33 cellular contexts compared by ENCODE assay signal in genomic region chr18:61194726-61195125, GRCh38.
A peak's percentile ranks its signal among the peaks of the same experiment; 100 is the strongest.
DNase-seq lines count a peak whose midpoint lies in the region; ATAC-seq and TF ChIP-seq lines count a peak whose summit lies in the region.
"Had no signal": no experiment of that assay in that cellular context is flagged by ENCODE, and none has a peak within 500 bp of the region (broad histone marks: within the 10 kb centered on the region; RNA-seq: fewer than 3 reads in every experiment).

No MANE protein-coding gene starts in this region.

- no peaks in the 10 kb centered on the region for H3K36me3 Mint-ChIP-seq in stimulated activated memory B cell treated with anti-CD40 and anti-IgM and Interleukin-4, amounts not matched to agents 10 μg/mL and 1 μg/mL and 100 μg/mL, for 72 hours
- H3K36me3 Mint-ChIP-seq in stimulated activated effector memory CD8-positive, alpha-beta T cell treated with anti-CD3 and anti-CD28 coated beads, Interleukin-12 subunit alpha, Interleukin-12 subunit beta, amount 100 ng/mL, for 72 hours = no peaks in the 10 kb centered on the region
- no peaks in the 10 kb centered on the region for H3K36me3 Mint-ChIP-seq in natural killer cell
- H3K36me3 Mint-ChIP-seq: CD14-positive monocyte; CD4-positive, alpha-beta memory T cell; CD4-positive, CD25-positive, alpha-beta regulatory T cell; CD8-positive, alpha-beta memory T cell; CD8-positive, alpha-beta T cell had no signal

- no peaks in the 10 kb centered on the region for H3K4me1 ChIP-seq in tibial artery
- H3K4me1 ChIP-seq: A549; BE2C; BLaER1; BLaER1 treated with 17β-estradiol and CSF1 and Interleukin-3, amounts not matched to agents 10 nM and 100 nM; Caco-2 had no signal

- TF ChIP-seq CTCF in tibial artery (IDR thresholded peaks at IDR 0.05) = no peak
- no peak for TF ChIP-seq CTCF in natural killer cell (IDR thresholded peaks at IDR 0.05)

- intact Hi-C loops in head of caudate nucleus (cut with DNase I) (no loop called here), tibial artery (cut with DNase I; ENCODE audit: low total_unique reads) (no loop called here), natural killer cell (cut with micrococcal nuclease) (no loop called here)

- no peaks in the 10 kb centered on the region for H3K4me1 Mint-ChIP-seq in stimulated activated memory B cell treated with anti-CD40 and anti-IgM and Interleukin-4, amounts not matched to agents 10 μg/mL and 1 μg/mL and 100 μg/mL, for 72 hours
- no peaks in the 10 kb centered on the region for H3K4me1 Mint-ChIP-seq in stimulated activated effector memory CD8-positive, alpha-beta T cell treated with anti-CD3 and anti-CD28 coated beads, Interleukin-12 subunit alpha, Interleukin-12 subunit beta, amount 100 ng/mL, for 72 hours
- no peaks in the 10 kb centered on the region for H3K4me1 Mint-ChIP-seq in natural killer cell
- H3K4me1 Mint-ChIP-seq: B cell; CD14-positive monocyte; CD4-positive, alpha-beta memory T cell; CD4-positive, CD25-positive, alpha-beta regulatory T cell; CD8-positive, alpha-beta memory T cell had no signal

- no peaks in the 10 kb centered on the region for H3K9me3 ChIP-seq in tibial artery
- H3K9me3 ChIP-seq: A549; BE2C; BLaER1; BLaER1 treated with 17β-estradiol and CSF1 and Interleukin-3, amounts not matched to agents 10 nM and 100 nM; Caco-2 had no signal

- no peaks in the 10 kb centered on the region for H3K36me3 ChIP-seq in tibial artery
- H3K36me3 ChIP-seq: BE2C; BLaER1; BLaER1 treated with 17β-estradiol and CSF1 and Interleukin-3, amounts not matched to agents 10 nM and 100 nM had no signal

- peak; percentile 24 for ATAC-seq in stimulated activated memory B cell treated with anti-CD40 and anti-IgM and Interleukin-4, amounts not matched to agents 10 μg/mL and 1 μg/mL and 100 μg/mL, for 72 hours
- ATAC-seq in stimulated activated effector memory CD8-positive, alpha-beta T cell treated with anti-CD3 and anti-CD28 coated beads, Interleukin-12 subunit alpha, Interleukin-12 subunit beta, amount 100 ng/mL, for 72 hours = no peak
- ATAC-seq in natural killer cell = no peak
- ATAC-seq: A549; CD8-positive, alpha-beta T cell had no signal

- no peak overlapping the region for H3K4me3 Mint-ChIP-seq in stimulated activated memory B cell treated with anti-CD40 and anti-IgM and Interleukin-4, amounts not matched to agents 10 μg/mL and 1 μg/mL and 100 μg/mL, for 72 hours
- H3K4me3 Mint-ChIP-seq in stimulated activated effector memory CD8-positive, alpha-beta T cell treated with anti-CD3 and anti-CD28 coated beads, Interleukin-12 subunit alpha, Interleukin-12 subunit beta, amount 100 ng/mL, for 72 hours = no peak overlapping the region
- H3K4me3 Mint-ChIP-seq in natural killer cell = no peak overlapping the region
- H3K4me3 Mint-ChIP-seq: B cell; CD14-positive monocyte; CD4-positive, alpha-beta memory T cell; CD4-positive, alpha-beta T cell; CD8-positive, alpha-beta memory T cell; CD8-positive, alpha-beta T cell had no signal

- no peak overlapping the region for H3K27ac Mint-ChIP-seq in stimulated activated memory B cell treated with anti-CD40 and anti-IgM and Interleukin-4, amounts not matched to agents 10 μg/mL and 1 μg/mL and 100 μg/mL, for 72 hours
- no peak overlapping the region for H3K27ac Mint-ChIP-seq in stimulated activated effector memory CD8-positive, alpha-beta T cell treated with anti-CD3 and anti-CD28 coated beads, Interleukin-12 subunit alpha, Interleukin-12 subunit beta, amount 100 ng/mL, for 72 hours
- H3K27ac Mint-ChIP-seq in natural killer cell = no peak overlapping the region
- H3K27ac Mint-ChIP-seq: B cell; CD14-positive monocyte; CD4-positive, alpha-beta memory T cell; CD4-positive, alpha-beta T cell; CD4-positive, CD25-positive, alpha-beta regulatory T cell; CD8-positive, alpha-beta memory T cell; CD8-positive, alpha-beta T cell had no signal

- H3K4me3 ChIP-seq in tibial artery = no peak overlapping the region
- H3K4me3 ChIP-seq: A549; BLaER1; BLaER1 treated with 17β-estradiol and CSF1 and Interleukin-3, amounts not matched to agents 10 nM and 100 nM had no signal

- H3K9me3 Mint-ChIP-seq in stimulated activated memory B cell treated with anti-CD40 and anti-IgM and Interleukin-4, amounts not matched to agents 10 μg/mL and 1 μg/mL and 100 μg/mL, for 72 hours = peaks cover 7% of the 10 kb centered on the region
- H3K9me3 Mint-ChIP-seq in stimulated activated effector memory CD8-positive, alpha-beta T cell treated with anti-CD3 and anti-CD28 coated beads, Interleukin-12 subunit alpha, Interleukin-12 subunit beta, amount 100 ng/mL, for 72 hours = peaks cover 5% of the 10 kb centered on the region
- H3K9me3 Mint-ChIP-seq in natural killer cell = peaks cover 3 to 19% of the 10 kb centered on the region in 2 donors

- H3K27ac ChIP-seq in tibial artery = no peak overlapping the region
- H3K27ac ChIP-seq: 22Rv1; A549; BLaER1; BLaER1 treated with 17β-estradiol and CSF1 and Interleukin-3, amounts not matched to agents 10 nM and 100 nM; C4-2B had no signal

- no peaks in the 10 kb centered on the region for H3K27me3 Mint-ChIP-seq in stimulated activated memory B cell treated with anti-CD40 and anti-IgM and Interleukin-4, amounts not matched to agents 10 μg/mL and 1 μg/mL and 100 μg/mL, for 72 hours
- H3K27me3 Mint-ChIP-seq in natural killer cell (ENCODE audit: low read depth in 2 of 2) = no peaks in the 10 kb centered on the region
- H3K27me3 Mint-ChIP-seq: B cell; CD4-positive, alpha-beta memory T cell; CD4-positive, alpha-beta T cell; CD4-positive, CD25-positive, alpha-beta regulatory T cell; CD8-positive, alpha-beta memory T cell had no signal

- DNase-seq in head of caudate nucleus (peak in 22 of 42 donors; percentile 2 to 77 (median 26)), putamen (ENCODE audit: low spot score) (peak; percentile 76), tibial artery (no peak), natural killer cell (no peak)
- DNase-seq in stimulated activated effector memory CD8-positive, alpha-beta T cell treated with anti-CD3 and anti-CD28 coated beads, Interleukin-12 subunit alpha, Interleukin-12 subunit beta, amount 100 ng/mL, for 72 hours (ENCODE audit: low spot score in 2 of 2) = no peak
- DNase-seq: 8988T; ACHN; AML-193; BE2C; C1 segment of cervical spinal cord; Caco-2; Calu3; CD4-positive, alpha-beta memory T cell; CD4-positive, alpha-beta T cell; CD4-positive, CD25-positive, alpha-beta regulatory T cell; CD8-positive, alpha-beta memory T cell; CD8-positive, alpha-beta T cell; COR-L47; DMS 273 treated with DMSO at 0.1 percent for 48 hours; DMS153; DMS53; DMS79; DMS79 treated with DMSO at 0.1 percent for 48 hours; DND-41; EL had no signal

- no peaks in the 10 kb centered on the region for H3K27me3 ChIP-seq in tibial artery
- H3K27me3 ChIP-seq: BE2C; BLaER1; BLaER1 treated with 17β-estradiol and CSF1 and Interleukin-3, amounts not matched to agents 10 nM and 100 nM had no signal

Comparison
In these comparisons a context has a peak if more than half of its experiments do, and no peak if none do; other contexts are left out.
1. DNase-seq: peak in head of caudate nucleus (22 of 42) and putamen (single experiment); none in stimulated activated effector memory CD8-positive, alpha-beta T cell treated with anti-CD3 and anti-CD28 coated beads, Interleukin-12 subunit alpha, Interleukin-12 subunit beta, amount 100 ng/mL, for 72 hours (0 of 2), tibial artery (0 of 2) and natural killer cell (single experiment).